In the genomic region with DNA sequence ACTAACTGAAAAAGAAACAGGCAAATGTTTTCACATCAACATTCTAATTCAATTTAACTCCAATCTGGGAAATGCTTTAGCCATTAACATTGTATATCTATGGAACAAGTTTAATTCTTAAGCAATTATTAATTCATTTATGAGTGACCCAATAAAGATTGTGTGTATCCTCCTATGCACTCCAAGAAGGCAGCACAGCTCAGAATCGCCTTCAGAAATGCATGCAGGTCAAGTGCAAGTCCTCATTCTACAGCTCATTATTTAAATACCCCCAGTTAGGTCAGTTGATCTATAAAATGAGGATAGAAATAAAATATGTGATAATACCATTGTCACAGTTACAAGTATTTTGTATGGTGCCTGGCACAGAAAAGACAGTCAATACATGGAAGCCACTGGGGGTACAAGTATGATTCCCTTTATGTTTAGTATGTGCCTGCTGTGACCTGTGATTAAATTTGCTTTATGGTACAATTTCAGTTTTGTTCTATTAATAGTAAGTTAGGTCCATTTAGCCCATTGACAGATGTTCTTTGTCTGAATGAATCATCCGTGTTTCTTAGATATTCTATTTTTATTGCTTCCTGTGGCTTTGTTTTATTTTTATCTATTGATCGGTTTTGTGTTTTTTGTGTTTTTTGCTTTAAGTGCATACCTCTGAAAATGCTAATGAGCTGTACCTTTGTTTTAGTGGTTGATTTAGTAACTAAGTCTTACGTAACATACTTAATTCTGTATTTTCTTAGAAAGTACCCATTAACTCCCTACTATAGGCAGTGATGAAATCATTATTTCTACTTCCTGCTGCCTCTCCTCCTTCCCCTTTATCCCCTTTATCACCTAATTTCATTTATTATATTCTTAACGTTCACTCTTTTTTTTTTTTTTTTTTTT, we compare ENCODE assay signal across 14 cellular contexts. TPM values are rescaled to one million over a fixed set of nuclear protein-coding genes. Genes with fewer than 3 reads are reported as not detected.
DNase-seq lines count a peak whose midpoint lies in the region; ATAC-seq lines count a peak whose summit lies in the region.
"Had no signal": no experiment of that assay in that cellular context is flagged by ENCODE, and none has a peak within 500 bp of the region (broad histone marks: within the 10 kb centered on the region; RNA-seq: fewer than 3 reads in every experiment).

No MANE protein-coding gene starts in this region.

- DNase-seq in NCI-H69 (lab: John Stamatoyannopoulos, UW) (peak; percentile 6), left lobe of liver (ENCODE audit: low spot score) (no peak), NCI-H526 (lab: John Stamatoyannopoulos, UW) (no peak)
- DNase-seq in stimulated activated CD4-positive, alpha-beta T cell treated with anti-CD3 and anti-CD28 coated beads, Interleukin-4, amount 100 ng/mL, for 1 hour: no peak
- no peak for DNase-seq in activated T-cell treated with anti-CD3 and anti-CD28 coated beads, Interleukin-2, amount 50 U/mL, for 1 hour
- DNase-seq: activated T-cell treated with anti-CD3 and anti-CD28 coated beads, Interleukin-2, amount 50 U/mL, for 72 hours; NCI-H2107; stimulated activated naive B cell treated with anti-CD40 and anti-IgM and Interleukin-4, amounts not matched to agents 10 μg/mL and 1 μg/mL and 100 μg/mL, for 72 hours; T-cell had no signal

- H3K9ac ChIP-seq in BLaER1 treated with 17β-estradiol and CSF1 and Interleukin-3, amounts not matched to agents 10 nM and 100 nM: no peak overlapping the region

- peaks cover 11 to 36% (median 18%) of the 10 kb centered on the region in 10 experiments for H3K4me1 ChIP-seq in BLaER1 treated with 17β-estradiol and CSF1 and Interleukin-3, amounts not matched to agents 10 nM and 100 nM

- no peaks in the 10 kb centered on the region for H3K27me3 ChIP-seq in BLaER1 treated with 17β-estradiol and CSF1 and Interleukin-3, amounts not matched to agents 10 nM and 100 nM

- H3K27ac ChIP-seq in BLaER1 treated with 17β-estradiol and CSF1 and Interleukin-3, amounts not matched to agents 10 nM and 100 nM: peak overlapping the region in 1 of 11 experiments; percentile 37; a peak in 1 of 22 replicates
- H3K27ac ChIP-seq: skin epidermis had no signal

- H3K4me3 ChIP-seq in BLaER1 treated with 17β-estradiol and CSF1 and Interleukin-3, amounts not matched to agents 10 nM and 100 nM: no peak overlapping the region
- H3K4me3 ChIP-seq: skin epidermis had no signal

- ATAC-seq in GM19452 (IDR thresholded peaks at IDR 0.05; ENCODE audit: unreplicated experiment): peak; percentile 81
- peak; percentile 72 for ATAC-seq in HG03060 (IDR thresholded peaks at IDR 0.05; ENCODE audit: low read depth, unreplicated experiment)
- ATAC-seq in left lobe of liver: no peak
- ATAC-seq: activated T-cell treated with anti-CD3 and anti-CD28 coated beads, Interleukin-2, amount 50 U/mL, for 72 hours; stimulated activated naive B cell treated with anti-CD40 and anti-IgM and Interleukin-4, amounts not matched to agents 10 μg/mL and 1 μg/mL and 100 μg/mL, for 72 hours; T-cell had no signal

- peaks cover 7 to 52% (median 39%) of the 10 kb centered on the region in 11 experiments; a peak in 20 of 22 replicates for H3K9me3 ChIP-seq in BLaER1 treated with 17β-estradiol and CSF1 and Interleukin-3, amounts not matched to agents 10 nM and 100 nM (replicated peaks in 1 of 11)

- H3K4me2 ChIP-seq in BLaER1 treated with 17β-estradiol and CSF1 and Interleukin-3, amounts not matched to agents 10 nM and 100 nM: peak overlapping the region; percentile 40 to 75 (median 56); a peak in 21 of 22 replicates

- H3K36me3 ChIP-seq in BLaER1 treated with 17β-estradiol and CSF1 and Interleukin-3, amounts not matched to agents 10 nM and 100 nM: no peaks in the 10 kb centered on the region

- H4K20me1 ChIP-seq in BLaER1 treated with 17β-estradiol and CSF1 and Interleukin-3, amounts not matched to agents 10 nM and 100 nM: no peaks in the 10 kb centered on the region

RNA-seq across cellular contexts. Expression of gene CPXM2, which starts 42.8 kb away (rescaled TPM):
- total RNA-seq in left lobe of liver: 0.45 TPM
- total RNA-seq: activated T-cell treated with anti-CD3 and anti-CD28 coated beads, Interleukin-2, amount 50 U/mL, for 72 hours; chondrocyte; T-cell had no signal
